ENCODE assay signal across 21 cellular contexts in genomic region chr12:88816201-88816600, GRCh38.
DNase-seq lines count a peak whose midpoint lies in the region; ATAC-seq and TF ChIP-seq lines count a peak whose summit lies in the region.
"Had no signal": no experiment of that assay in that cellular context is flagged by ENCODE, and none has a peak within 500 bp of the region (broad histone marks: within the 10 kb centered on the region; RNA-seq: fewer than 3 reads in every experiment).

No MANE protein-coding gene starts in this region.

- H3K4me3 Mint-ChIP-seq in MCF 10A (ENCODE audit: unreplicated experiment), result no peak overlapping the region
- H3K4me3 Mint-ChIP-seq: activated CD4-positive, alpha-beta T cell treated with anti-CD3 and anti-CD28 coated beads for 36 hours; activated naive CD4-positive, alpha-beta T cell treated with anti-CD3 and anti-CD28 coated beads for 36 hours; naive thymus-derived CD4-positive, alpha-beta T cell; stimulated activated naive CD8-positive, alpha-beta T cell treated with anti-CD3 and anti-CD28 coated beads, Interleukin-15, Interleukin-2, amounts not matched to agents 100 ng/mL and 50 ng/mL, for 24 hours had no signal

- no peaks in the 10 kb centered on the region for H3K36me3 ChIP-seq in gastroesophageal sphincter

- H3K36me3 Mint-ChIP-seq in MCF 10A (ENCODE audit: insufficient read depth, unreplicated experiment), result no peaks in the 10 kb centered on the region
- H3K36me3 Mint-ChIP-seq: naive thymus-derived CD4-positive, alpha-beta T cell had no signal

- intact Hi-C loops in MCF 10A (cut with micrococcal nuclease), result no loop called here

- H3K4me1 Mint-ChIP-seq in MCF 10A (ENCODE audit: insufficient read depth, unreplicated experiment), result no peaks in the 10 kb centered on the region
- H3K4me1 Mint-ChIP-seq: activated CD4-positive, alpha-beta T cell treated with anti-CD3 and anti-CD28 coated beads for 36 hours; naive thymus-derived CD4-positive, alpha-beta T cell had no signal

- in situ Hi-C loops in T47D (cut with HindIII; ENCODE audit: low pct_unique_long_range_greater_than_20kb, low sequenced_read_pairs), result no loop called here

- no peaks in the 10 kb centered on the region for H3K27me3 ChIP-seq in gastroesophageal sphincter

- H3K27ac Mint-ChIP-seq in MCF 10A (ENCODE audit: low read depth, unreplicated experiment), result no peak overlapping the region
- H3K27ac Mint-ChIP-seq: activated CD4-positive, alpha-beta T cell treated with anti-CD3 and anti-CD28 coated beads for 36 hours; activated naive CD4-positive, alpha-beta T cell treated with anti-CD3 and anti-CD28 coated beads for 36 hours; naive thymus-derived CD4-positive, alpha-beta T cell; stimulated activated naive CD8-positive, alpha-beta T cell treated with anti-CD3 and anti-CD28 coated beads, Interleukin-15, Interleukin-2, amounts not matched to agents 100 ng/mL and 50 ng/mL, for 24 hours had no signal

- POLR2A ChIA-PET in MCF 10A (lab: Yijun Ruan, JAX), result interaction anchor here (0.6 to 1.8 kb wide), 3 partner anchors 11 to 240 kb away, joined by 3 to 6 read pairs (median 3); no protein-coding TSS in a partner anchor

- H3K4me3 ChIP-seq in coronary artery (peak overlapping the region; percentile 5), gastroesophageal sphincter (no peak overlapping the region)

- peaks cover 0 to 30% (median 8%) of the 10 kb centered on the region in 3 donors for H3K4me1 ChIP-seq in gastroesophageal sphincter

- no peaks in the 10 kb centered on the region for H3K9me3 Mint-ChIP-seq in MCF 10A (ENCODE audit: unreplicated experiment)
- H3K9me3 Mint-ChIP-seq: activated naive CD4-positive, alpha-beta T cell treated with anti-CD3 and anti-CD28 coated beads for 36 hours; stimulated activated naive CD8-positive, alpha-beta T cell treated with anti-CD3 and anti-CD28 coated beads, Interleukin-15, Interleukin-2, amounts not matched to agents 100 ng/mL and 50 ng/mL, for 24 hours had no signal

- BruUV-seq in MCF 10A (replicated peaks; lab: Mats Ljungman, UMichigan), result no TSS peak

- ATAC-seq in GM18873 (IDR thresholded peaks at IDR 0.05; ENCODE audit: low FRiP score, unreplicated experiment), result no peak
- ATAC-seq in gastroesophageal sphincter, result no peak
- ATAC-seq: activated CD4-positive, alpha-beta T cell treated with anti-CD3 and anti-CD28 coated beads for 36 hours; left lobe of liver; naive thymus-derived CD4-positive, alpha-beta T cell had no signal

- peak; percentile 18 to 67 for DNase-seq in T47D (ENCODE audit: low read depth in 1 of 2, low spot score in 1 of 2)
- DNase-seq in MCF 10A (ENCODE audit: unreplicated experiment), result no peak
- DNase-seq in M059J (ENCODE audit: low read depth), result peak; percentile 68
- DNase-seq in coronary artery (ENCODE audit: low spot score), result no peak
- DNase-seq in renal cortical epithelial cell (ENCODE audit: low read depth), result peak; percentile 22
- no peak for DNase-seq in NCI-H345 treated with DMSO at 0.1 percent for 48 hours (lab: John Stamatoyannopoulos, UW; ENCODE audit: unreplicated experiment)
- DNase-seq: ACHN; activated CD4-positive, alpha-beta T cell treated with anti-CD3 and anti-CD28 coated beads for 36 hours; activated CD8-positive, alpha-beta memory T cell treated with anti-CD3 and anti-CD28 coated beads, Interleukin-2, amount 50 U/mL, for 48 hours; activated naive CD4-positive, alpha-beta T cell treated with anti-CD3 and anti-CD28 coated beads for 36 hours; COR-L47; MM.1S; naive thymus-derived CD4-positive, alpha-beta T cell; NCI-H2107; NK-92 treated with Interleukin-12 subunit alpha and Interleukin-12 subunit beta, amount 100 ng/mL, for 24 hours; SHP77; stimulated activated CD4-positive, alpha-beta T cell treated with anti-CD3 and anti-CD28 coated beads, Interleukin-12 subunit alpha, Interleukin-12 subunit beta, amount 100 ng/mL, for 4 hours had no signal

- no peaks in the 10 kb centered on the region for H3K9me3 ChIP-seq in gastroesophageal sphincter

- no peak for TF ChIP-seq POLR2A in gastroesophageal sphincter (IDR thresholded peaks at IDR 0.05)

- TF ChIP-seq CTCF in MCF 10A (IDR thresholded peaks at IDR 0.05; ENCODE audit: unreplicated experiment) (no peak), coronary artery (IDR thresholded peaks at IDR 0.05) (no peak), gastroesophageal sphincter (IDR thresholded peaks at IDR 0.05) (no peak)

- CTCF ChIA-PET in MCF 10A (lab: Yijun Ruan, JAX), result interaction anchor here (0.7 kb wide), 1 partner anchor 40 kb away, joined by 3 read pairs; no protein-coding TSS in a partner anchor

- H3K27ac ChIP-seq in coronary artery (no peak overlapping the region), gastroesophageal sphincter (no peak overlapping the region)

- TF ChIP-seq EP300 in gastroesophageal sphincter (IDR thresholded peaks at IDR 0.05), result no peak

- no peaks in the 10 kb centered on the region for H3K27me3 Mint-ChIP-seq in MCF 10A (ENCODE audit: insufficient read depth, unreplicated experiment)
- H3K27me3 Mint-ChIP-seq: activated CD4-positive, alpha-beta T cell treated with anti-CD3 and anti-CD28 coated beads for 36 hours; stimulated activated naive CD8-positive, alpha-beta T cell treated with anti-CD3 and anti-CD28 coated beads, Interleukin-15, Interleukin-2, amounts not matched to agents 100 ng/mL and 50 ng/mL, for 24 hours had no signal

Comparison
In these comparisons a context has a peak if more than half of its experiments do, and no peak if none do; other contexts are left out.
1. DNase-seq: peak in T47D (2 of 2), M059J (single experiment) and renal cortical epithelial cell (single experiment); none in MCF 10A (single experiment), coronary artery (single experiment) and NCI-H345 treated with DMSO at 0.1 percent for 48 hours (single experiment).